ENCODE assay signal across 1 cellular context in the genomic region with DNA sequence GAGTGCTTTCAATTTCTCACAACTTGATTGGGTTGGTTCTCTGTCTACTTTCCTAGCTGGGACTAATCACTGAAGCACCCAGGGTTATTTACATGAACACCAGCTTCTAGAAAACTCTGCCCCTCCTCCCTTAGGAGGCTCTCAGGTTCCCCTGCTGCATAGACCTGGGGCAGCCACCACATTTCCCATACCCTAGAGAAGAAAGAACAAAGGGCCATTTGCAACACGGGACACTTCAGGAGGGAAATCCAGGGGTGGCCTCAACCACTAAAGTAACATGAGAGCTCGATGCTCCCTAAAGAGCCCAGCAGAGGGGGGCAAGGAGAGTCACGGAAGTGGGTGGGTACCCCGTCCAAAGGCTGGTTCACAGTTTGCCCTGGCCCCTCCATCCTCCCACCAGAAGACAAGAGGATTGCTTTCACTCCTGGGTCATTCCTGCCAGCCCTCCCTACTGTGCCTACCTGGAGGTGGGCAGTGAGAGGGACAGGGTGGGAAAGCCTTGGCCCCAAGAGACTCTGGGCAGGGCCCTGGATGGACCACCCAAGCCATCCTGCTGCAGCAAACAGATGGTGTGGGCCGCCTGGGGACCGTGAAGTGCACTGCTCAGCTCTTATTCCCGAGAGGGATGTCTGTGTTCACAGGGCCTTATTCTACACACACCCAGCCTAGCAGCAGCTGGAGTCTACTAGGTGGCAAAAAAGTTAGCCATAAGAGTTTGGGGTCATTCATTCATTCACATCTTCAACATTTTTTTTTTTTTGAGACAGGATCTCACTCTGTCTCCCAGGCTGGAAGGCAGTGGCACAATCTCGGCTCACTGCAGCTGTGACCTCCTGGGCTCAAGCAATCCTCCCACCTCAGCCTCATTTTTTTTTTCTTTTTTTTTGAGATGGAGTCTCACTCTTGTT.
TF ChIP-seq lines count a peak whose summit lies in the region.

No MANE protein-coding gene starts in this region.

TF ChIP-seq in GM12878, 131 proteins besides CTCF, POLR2A, EP300 and RAD21 (continues in another document):
- TF ChIP-seq MTA2 (IDR thresholded peaks at IDR 0.05; ENCODE audit: low read depth), result peak; percentile 37; the same call in 1 of the 2 replicates
- TF ChIP-seq NBN (IDR thresholded peaks at IDR 0.05), result 0 out of 2 replicates have a peak, but pooled peaks have one; percentile 46
- no peak for TF ChIP-seq SUZ12 (IDR thresholded peaks at IDR 0.05; ENCODE audit: unreplicated experiment)
- TF ChIP-seq ZSCAN29 (IDR thresholded peaks at IDR 0.05), result no peak; the same call in 1 of the 2 replicates
- 0 out of 2 replicates have a peak, but pooled peaks have one; percentile 24 for TF ChIP-seq BACH1 (IDR thresholded peaks at IDR 0.05; ENCODE audit: borderline replicate concordance)
- peak; percentile 74; the same call in 1 of the 2 replicates for TF ChIP-seq FOXK2 (IDR thresholded peaks at IDR 0.05)
- TF ChIP-seq ZNF384 (IDR thresholded peaks at IDR 0.05; ENCODE audit: borderline replicate concordance, low read depth, low read length), result peak; percentile 41; the same call in 1 of the 2 replicates
- TF ChIP-seq SMARCA5 (IDR thresholded peaks at IDR 0.05), result 0 out of 2 replicates have a peak, but pooled peaks have one; percentile 31
- TF ChIP-seq RUNX3 (IDR thresholded peaks at IDR 0.05; ENCODE audit: low read length), result no peak
- TF ChIP-seq, protein P1, sequence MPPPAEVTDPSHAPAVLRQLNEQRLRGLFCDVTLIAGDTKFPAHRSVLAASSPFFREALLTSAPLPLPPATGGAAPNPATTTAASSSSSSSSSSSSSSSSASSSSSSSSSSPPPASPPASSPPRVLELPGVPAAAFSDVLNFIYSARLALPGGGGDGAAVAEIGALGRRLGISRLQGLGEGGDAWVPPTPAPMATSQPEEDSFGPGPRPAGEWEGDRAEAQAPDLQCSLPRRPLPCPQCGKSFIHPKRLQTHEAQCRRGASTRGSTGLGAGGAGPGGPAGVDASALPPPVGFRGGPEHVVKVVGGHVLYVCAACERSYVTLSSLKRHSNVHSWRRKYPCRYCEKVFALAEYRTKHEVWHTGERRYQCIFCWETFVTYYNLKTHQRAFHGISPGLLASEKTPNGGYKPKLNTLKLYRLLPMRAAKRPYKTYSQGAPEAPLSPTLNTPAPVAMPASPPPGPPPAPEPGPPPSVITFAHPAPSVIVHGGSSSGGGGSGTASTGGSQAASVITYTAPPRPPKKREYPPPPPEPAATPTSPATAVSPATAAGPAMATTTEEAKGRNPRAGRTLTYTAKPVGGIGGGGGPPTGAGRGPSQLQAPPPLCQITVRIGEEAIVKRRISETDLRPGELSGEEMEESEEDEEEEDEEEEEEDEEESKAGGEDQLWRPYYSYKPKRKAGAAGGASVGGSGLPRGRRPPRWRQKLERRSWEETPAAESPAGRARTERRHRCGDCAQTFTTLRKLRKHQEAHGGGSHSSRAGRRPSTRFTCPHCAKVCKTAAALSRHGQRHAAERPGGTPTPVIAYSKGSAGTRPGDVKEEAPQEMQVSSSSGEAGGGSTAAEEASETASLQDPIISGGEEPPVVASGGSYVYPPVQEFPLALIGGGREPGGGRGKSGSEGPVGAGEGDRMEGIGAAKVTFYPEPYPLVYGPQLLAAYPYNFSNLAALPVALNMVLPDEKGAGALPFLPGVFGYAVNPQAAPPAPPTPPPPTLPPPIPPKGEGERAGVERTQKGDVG (CRISPR knock-in tag; IDR thresholded peaks at IDR 0.05), result no peak
- no peak for TF ChIP-seq MAX (IDR thresholded peaks at IDR 0.05; ENCODE audit: low read depth, low read length)
- TF ChIP-seq SMC3 (IDR thresholded peaks at IDR 0.05; ENCODE audit: borderline replicate concordance, low read length), result peak; percentile 15; the same call in 1 of the 2 replicates
- TF ChIP-seq, protein P2, sequence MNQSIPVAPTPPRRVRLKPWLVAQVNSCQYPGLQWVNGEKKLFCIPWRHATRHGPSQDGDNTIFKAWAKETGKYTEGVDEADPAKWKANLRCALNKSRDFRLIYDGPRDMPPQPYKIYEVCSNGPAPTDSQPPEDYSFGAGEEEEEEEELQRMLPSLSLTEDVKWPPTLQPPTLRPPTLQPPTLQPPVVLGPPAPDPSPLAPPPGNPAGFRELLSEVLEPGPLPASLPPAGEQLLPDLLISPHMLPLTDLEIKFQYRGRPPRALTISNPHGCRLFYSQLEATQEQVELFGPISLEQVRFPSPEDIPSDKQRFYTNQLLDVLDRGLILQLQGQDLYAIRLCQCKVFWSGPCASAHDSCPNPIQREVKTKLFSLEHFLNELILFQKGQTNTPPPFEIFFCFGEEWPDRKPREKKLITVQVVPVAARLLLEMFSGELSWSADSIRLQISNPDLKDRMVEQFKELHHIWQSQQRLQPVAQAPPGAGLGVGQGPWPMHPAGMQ (IDR thresholded peaks at IDR 0.05; ENCODE audit: borderline replicate concordance), result no peak
- TF ChIP-seq YY1 (IDR thresholded peaks at IDR 0.05; ENCODE audit: low read depth, low read length), result no peak
- TF ChIP-seq, protein P3, sequence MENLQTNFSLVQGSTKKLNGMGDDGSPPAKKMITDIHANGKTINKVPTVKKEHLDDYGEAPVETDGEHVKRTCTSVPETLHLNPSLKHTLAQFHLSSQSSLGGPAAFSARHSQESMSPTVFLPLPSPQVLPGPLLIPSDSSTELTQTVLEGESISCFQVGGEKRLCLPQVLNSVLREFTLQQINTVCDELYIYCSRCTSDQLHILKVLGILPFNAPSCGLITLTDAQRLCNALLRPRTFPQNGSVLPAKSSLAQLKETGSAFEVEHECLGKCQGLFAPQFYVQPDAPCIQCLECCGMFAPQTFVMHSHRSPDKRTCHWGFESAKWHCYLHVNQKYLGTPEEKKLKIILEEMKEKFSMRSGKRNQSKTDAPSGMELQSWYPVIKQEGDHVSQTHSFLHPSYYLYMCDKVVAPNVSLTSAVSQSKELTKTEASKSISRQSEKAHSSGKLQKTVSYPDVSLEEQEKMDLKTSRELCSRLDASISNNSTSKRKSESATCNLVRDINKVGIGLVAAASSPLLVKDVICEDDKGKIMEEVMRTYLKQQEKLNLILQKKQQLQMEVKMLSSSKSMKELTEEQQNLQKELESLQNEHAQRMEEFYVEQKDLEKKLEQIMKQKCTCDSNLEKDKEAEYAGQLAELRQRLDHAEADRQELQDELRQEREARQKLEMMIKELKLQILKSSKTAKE (IDR thresholded peaks at IDR 0.05; ENCODE audit: low read depth, poor library complexity, severe bottlenecking), result peak; percentile 52
- no peak for TF ChIP-seq POU2F2 (IDR thresholded peaks at IDR 0.05; ENCODE audit: borderline replicate concordance, low read depth, low read length)
- no peak for TF ChIP-seq NFIC (IDR thresholded peaks at IDR 0.05; ENCODE audit: low read depth, low read length)
- TF ChIP-seq, protein P4, sequence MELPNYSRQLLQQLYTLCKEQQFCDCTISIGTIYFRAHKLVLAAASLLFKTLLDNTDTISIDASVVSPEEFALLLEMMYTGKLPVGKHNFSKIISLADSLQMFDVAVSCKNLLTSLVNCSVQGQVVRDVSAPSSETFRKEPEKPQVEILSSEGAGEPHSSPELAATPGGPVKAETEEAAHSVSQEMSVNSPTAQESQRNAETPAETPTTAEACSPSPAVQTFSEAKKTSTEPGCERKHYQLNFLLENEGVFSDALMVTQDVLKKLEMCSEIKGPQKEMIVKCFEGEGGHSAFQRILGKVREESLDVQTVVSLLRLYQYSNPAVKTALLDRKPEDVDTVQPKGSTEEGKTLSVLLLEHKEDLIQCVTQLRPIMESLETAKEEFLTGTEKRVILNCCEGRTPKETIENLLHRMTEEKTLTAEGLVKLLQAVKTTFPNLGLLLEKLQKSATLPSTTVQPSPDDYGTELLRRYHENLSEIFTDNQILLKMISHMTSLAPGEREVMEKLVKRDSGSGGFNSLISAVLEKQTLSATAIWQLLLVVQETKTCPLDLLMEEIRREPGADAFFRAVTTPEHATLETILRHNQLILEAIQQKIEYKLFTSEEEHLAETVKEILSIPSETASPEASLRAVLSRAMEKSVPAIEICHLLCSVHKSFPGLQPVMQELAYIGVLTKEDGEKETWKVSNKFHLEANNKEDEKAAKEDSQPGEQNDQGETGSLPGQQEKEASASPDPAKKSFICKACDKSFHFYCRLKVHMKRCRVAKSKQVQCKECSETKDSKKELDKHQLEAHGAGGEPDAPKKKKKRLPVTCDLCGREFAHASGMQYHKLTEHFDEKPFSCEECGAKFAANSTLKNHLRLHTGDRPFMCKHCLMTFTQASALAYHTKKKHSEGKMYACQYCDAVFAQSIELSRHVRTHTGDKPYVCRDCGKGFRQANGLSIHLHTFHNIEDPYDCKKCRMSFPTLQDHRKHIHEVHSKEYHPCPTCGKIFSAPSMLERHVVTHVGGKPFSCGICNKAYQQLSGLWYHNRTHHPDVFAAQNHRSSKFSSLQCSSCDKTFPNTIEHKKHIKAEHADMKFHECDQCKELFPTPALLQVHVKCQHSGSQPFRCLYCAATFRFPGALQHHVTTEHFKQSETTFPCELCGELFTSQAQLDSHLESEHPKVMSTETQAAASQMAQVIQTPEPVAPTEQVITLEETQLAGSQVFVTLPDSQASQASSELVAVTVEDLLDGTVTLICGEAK (IDR thresholded peaks at IDR 0.05; ENCODE audit: borderline replicate concordance), result no peak; the same call in 1 of the 2 replicates
- TF ChIP-seq, protein P5, sequence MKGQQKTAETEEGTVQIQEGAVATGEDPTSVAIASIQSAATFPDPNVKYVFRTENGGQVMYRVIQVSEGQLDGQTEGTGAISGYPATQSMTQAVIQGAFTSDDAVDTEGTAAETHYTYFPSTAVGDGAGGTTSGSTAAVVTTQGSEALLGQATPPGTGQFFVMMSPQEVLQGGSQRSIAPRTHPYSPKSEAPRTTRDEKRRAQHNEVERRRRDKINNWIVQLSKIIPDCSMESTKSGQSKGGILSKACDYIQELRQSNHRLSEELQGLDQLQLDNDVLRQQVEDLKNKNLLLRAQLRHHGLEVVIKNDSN (IDR thresholded peaks at IDR 0.05; ENCODE audit: borderline replicate concordance, extremely low read length, insufficient read depth, low read depth, low read length), result no peak
- TF ChIP-seq, protein P6, sequence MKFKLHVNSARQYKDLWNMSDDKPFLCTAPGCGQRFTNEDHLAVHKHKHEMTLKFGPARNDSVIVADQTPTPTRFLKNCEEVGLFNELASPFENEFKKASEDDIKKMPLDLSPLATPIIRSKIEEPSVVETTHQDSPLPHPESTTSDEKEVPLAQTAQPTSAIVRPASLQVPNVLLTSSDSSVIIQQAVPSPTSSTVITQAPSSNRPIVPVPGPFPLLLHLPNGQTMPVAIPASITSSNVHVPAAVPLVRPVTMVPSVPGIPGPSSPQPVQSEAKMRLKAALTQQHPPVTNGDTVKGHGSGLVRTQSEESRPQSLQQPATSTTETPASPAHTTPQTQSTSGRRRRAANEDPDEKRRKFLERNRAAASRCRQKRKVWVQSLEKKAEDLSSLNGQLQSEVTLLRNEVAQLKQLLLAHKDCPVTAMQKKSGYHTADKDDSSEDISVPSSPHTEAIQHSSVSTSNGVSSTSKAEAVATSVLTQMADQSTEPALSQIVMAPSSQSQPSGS (IDR thresholded peaks at IDR 0.05; ENCODE audit: low read length), result no peak
- peak; percentile 86 for TF ChIP-seq PKNOX1 (IDR thresholded peaks at IDR 0.05)
- TF ChIP-seq MYB (IDR thresholded peaks at IDR 0.05; ENCODE audit: borderline replicate concordance, low read depth, low read length), result no peak
- TF ChIP-seq, protein P7, sequence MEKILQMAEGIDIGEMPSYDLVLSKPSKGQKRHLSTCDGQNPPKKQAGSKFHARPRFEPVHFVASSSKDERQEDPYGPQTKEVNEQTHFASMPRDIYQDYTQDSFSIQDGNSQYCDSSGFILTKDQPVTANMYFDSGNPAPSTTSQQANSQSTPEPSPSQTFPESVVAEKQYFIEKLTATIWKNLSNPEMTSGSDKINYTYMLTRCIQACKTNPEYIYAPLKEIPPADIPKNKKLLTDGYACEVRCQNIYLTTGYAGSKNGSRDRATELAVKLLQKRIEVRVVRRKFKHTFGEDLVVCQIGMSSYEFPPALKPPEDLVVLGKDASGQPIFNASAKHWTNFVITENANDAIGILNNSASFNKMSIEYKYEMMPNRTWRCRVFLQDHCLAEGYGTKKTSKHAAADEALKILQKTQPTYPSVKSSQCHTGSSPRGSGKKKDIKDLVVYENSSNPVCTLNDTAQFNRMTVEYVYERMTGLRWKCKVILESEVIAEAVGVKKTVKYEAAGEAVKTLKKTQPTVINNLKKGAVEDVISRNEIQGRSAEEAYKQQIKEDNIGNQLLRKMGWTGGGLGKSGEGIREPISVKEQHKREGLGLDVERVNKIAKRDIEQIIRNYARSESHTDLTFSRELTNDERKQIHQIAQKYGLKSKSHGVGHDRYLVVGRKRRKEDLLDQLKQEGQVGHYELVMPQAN (conservative IDR thresholded peaks at IDR 0.05), result no peak
- TF ChIP-seq TCF12 (IDR thresholded peaks at IDR 0.05; ENCODE audit: low read depth, low read length), result peak; percentile 57; the same call in 1 of the 2 replicates
- peak; percentile 96 for TF ChIP-seq GATAD2B (conservative IDR thresholded peaks at IDR 0.05; ENCODE audit: low read depth)
- peak; percentile 57 for TF ChIP-seq SMAD1 (IDR thresholded peaks at IDR 0.05; ENCODE audit: low read depth, partially characterized antibody)
- TF ChIP-seq HDGF (IDR thresholded peaks at IDR 0.05), result no peak
- no peak for TF ChIP-seq NFYA (IDR thresholded peaks at IDR 0.05; ENCODE audit: borderline replicate concordance, low read depth, low read length)
- TF ChIP-seq NRF1 (conservative IDR thresholded peaks at IDR 0.05; ENCODE audit: low read depth, low read length), result no peak
- no peak for TF ChIP-seq MYC (IDR thresholded peaks at IDR 0.05; ENCODE audit: insufficient read depth, insufficient read length, insufficient replicate concordance, low read length, severe bottlenecking)
- TF ChIP-seq E2F8 (IDR thresholded peaks at IDR 0.05; ENCODE audit: low read depth, partially characterized antibody), result no peak
- no peak for TF ChIP-seq EED (IDR thresholded peaks at IDR 0.05; ENCODE audit: low read depth)
